Comparison of ENCODE assay signal across 1 cellular context in the genomic region with DNA sequence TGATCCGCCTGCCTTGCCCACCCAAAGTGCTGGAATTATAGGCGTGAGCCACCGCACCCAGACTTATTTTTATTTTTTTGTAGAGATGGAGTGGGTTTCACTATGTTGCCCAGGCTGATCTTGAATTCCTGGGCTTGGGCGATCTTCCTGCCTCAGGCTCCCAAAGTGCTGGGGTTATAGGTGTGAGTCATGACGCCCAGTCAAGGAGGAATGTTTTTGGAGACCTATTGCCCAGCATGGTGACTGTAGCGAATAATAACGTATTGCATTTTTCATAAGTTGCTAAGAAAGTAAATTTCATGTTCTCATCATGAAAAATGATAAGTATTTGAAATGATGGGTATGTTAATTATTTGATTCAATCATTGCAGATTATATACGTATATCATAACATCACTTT.
TF ChIP-seq lines count a peak whose summit lies in the region.

No MANE protein-coding gene starts in this region.

TF ChIP-seq in GM23338, 12 proteins besides CTCF, POLR2A, EP300 and RAD21 (continued from another document):
- TF ChIP-seq, protein P1, sequence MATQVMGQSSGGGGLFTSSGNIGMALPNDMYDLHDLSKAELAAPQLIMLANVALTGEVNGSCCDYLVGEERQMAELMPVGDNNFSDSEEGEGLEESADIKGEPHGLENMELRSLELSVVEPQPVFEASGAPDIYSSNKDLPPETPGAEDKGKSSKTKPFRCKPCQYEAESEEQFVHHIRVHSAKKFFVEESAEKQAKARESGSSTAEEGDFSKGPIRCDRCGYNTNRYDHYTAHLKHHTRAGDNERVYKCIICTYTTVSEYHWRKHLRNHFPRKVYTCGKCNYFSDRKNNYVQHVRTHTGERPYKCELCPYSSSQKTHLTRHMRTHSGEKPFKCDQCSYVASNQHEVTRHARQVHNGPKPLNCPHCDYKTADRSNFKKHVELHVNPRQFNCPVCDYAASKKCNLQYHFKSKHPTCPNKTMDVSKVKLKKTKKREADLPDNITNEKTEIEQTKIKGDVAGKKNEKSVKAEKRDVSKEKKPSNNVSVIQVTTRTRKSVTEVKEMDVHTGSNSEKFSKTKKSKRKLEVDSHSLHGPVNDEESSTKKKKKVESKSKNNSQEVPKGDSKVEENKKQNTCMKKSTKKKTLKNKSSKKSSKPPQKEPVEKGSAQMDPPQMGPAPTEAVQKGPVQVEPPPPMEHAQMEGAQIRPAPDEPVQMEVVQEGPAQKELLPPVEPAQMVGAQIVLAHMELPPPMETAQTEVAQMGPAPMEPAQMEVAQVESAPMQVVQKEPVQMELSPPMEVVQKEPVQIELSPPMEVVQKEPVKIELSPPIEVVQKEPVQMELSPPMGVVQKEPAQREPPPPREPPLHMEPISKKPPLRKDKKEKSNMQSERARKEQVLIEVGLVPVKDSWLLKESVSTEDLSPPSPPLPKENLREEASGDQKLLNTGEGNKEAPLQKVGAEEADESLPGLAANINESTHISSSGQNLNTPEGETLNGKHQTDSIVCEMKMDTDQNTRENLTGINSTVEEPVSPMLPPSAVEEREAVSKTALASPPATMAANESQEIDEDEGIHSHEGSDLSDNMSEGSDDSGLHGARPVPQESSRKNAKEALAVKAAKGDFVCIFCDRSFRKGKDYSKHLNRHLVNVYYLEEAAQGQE (IDR thresholded peaks at IDR 0.05; ENCODE audit: unreplicated experiment), result no peak
- TF ChIP-seq EZH2phosphoT487 (IDR thresholded peaks at IDR 0.05; ENCODE audit: unreplicated experiment), result peak; percentile 44
